Comparison of ENCODE assay signal across 30 cellular contexts in genomic region chr14:96108061-96108795, GRCh38.
DNase-seq lines count a peak whose midpoint lies in the region; ATAC-seq and TF ChIP-seq lines count a peak whose summit lies in the region.
"Had no signal": no experiment of that assay in that cellular context is flagged by ENCODE, and none has a peak within 500 bp of the region (broad histone marks: within the 10 kb centered on the region; RNA-seq: fewer than 3 reads in every experiment).

No MANE protein-coding gene starts in this region.

- no peak overlapping the region for H3K4me2 ChIP-seq in DOHH2 (ENCODE audit: low read length)
- H3K4me2 ChIP-seq in parathyroid adenoma (ENCODE audit: low read length) = no peak overlapping the region
- H3K4me2 ChIP-seq: smooth muscle cell had no signal

- ATAC-seq in GM19452 (IDR thresholded peaks at IDR 0.05; ENCODE audit: unreplicated experiment) = no peak
- ATAC-seq: left colon, pancreas, PC-3, Right ventricle myocardium inferior, SK-N-SH treated with all-trans-retinoic acid at 6 μM for 48 hours, T-helper 17 cell had no signal

- TF ChIP-seq CTCF in DOHH2 (IDR thresholded peaks at IDR 0.05; ENCODE audit: low read depth, low read length, poor library complexity, severe bottlenecking) (peak; percentile 44), VCaP (conservative IDR thresholded peaks at IDR 0.05) (peak; percentile 59), parathyroid adenoma (IDR thresholded peaks at IDR 0.05) (peak; percentile 7)

- H3K9ac ChIP-seq in parathyroid adenoma = no peak overlapping the region

- no peaks in the 10 kb centered on the region for H4K20me1 ChIP-seq in DOHH2 (ENCODE audit: control insufficient read depth, insufficient read depth, low read depth, low read length)

- H3K79me2 ChIP-seq in DOHH2 (ENCODE audit: control insufficient read depth, low read length) (no peaks in the 10 kb centered on the region), parathyroid adenoma (no peaks in the 10 kb centered on the region)

- no peaks in the 10 kb centered on the region for H3K9me2 ChIP-seq in DOHH2 (replicated peaks; ENCODE audit: control insufficient read depth, low read length)

- H3K4me3 ChIP-seq in DOHH2 (ENCODE audit: low read length) (no peak overlapping the region), parathyroid adenoma (ENCODE audit: low read depth, low read length) (no peak overlapping the region)
- H3K4me3 ChIP-seq: pancreas, right atrium auricular region, smooth muscle cell, tibial artery had no signal

- H3K36me3 ChIP-seq in DOHH2 (ENCODE audit: control insufficient read depth, low read length) (no peaks in the 10 kb centered on the region), parathyroid adenoma (ENCODE audit: control insufficient read depth, insufficient read depth, low read length) (no peaks in the 10 kb centered on the region)
- H3K36me3 ChIP-seq: pancreas, right atrium auricular region, tibial artery had no signal

- H3K4me1 ChIP-seq in DOHH2 (ENCODE audit: control insufficient read depth, low read length) (no peaks in the 10 kb centered on the region), parathyroid adenoma (no peaks in the 10 kb centered on the region)
- H3K4me1 ChIP-seq: right atrium auricular region, tibial artery had no signal

- H3K27me3 ChIP-seq in DOHH2 (ENCODE audit: control insufficient read depth, low read length) (no peaks in the 10 kb centered on the region), parathyroid adenoma (ENCODE audit: control insufficient read depth, insufficient read depth, low read length) (no peaks in the 10 kb centered on the region)
- H3K27me3 ChIP-seq: pancreas, right atrium auricular region had no signal

- DNase-seq in DMS79 treated with DMSO at 0.1 percent for 48 hours (lab: John Stamatoyannopoulos, UW) (peak; percentile 30), DMS79 (lab: John Stamatoyannopoulos, UW) (no peak)
- no peak for DNase-seq in activated naive CD4-positive, alpha-beta T cell (lab: John Stamatoyannopoulos, UW)
- no peak for DNase-seq in effector CD8-positive, alpha-beta T cell (lab: John Stamatoyannopoulos, UW)
- DNase-seq: activated CD4-positive, alpha-beta memory T cell treated with anti-CD3 and anti-CD28 coated beads, Interleukin-2, amount 10 ng/mL, durations not matched to agents 7 days and 5 days; activated CD8-positive, alpha-beta memory T cell treated with anti-CD3 and anti-CD28 coated beads, Interleukin-2, amount 50 U/mL, for 4 hours; anterior cingulate cortex; hippocampal formation; KBM-7; left colon; mammary epithelial cell; NCI-H1092 treated with DMSO at 0.1 percent for 48 hours; NCI-H187; NK-92 treated with Interleukin-12 subunit alpha and Interleukin-12 subunit beta, amount 100 ng/mL, for 24 hours; pancreas; PC-3; stimulated activated CD4-positive, alpha-beta T cell treated with anti-CD3 and anti-CD28 coated beads, Interleukin-1b, Interleukin-23, amount 100 ng/mL, for 48 hours; T-helper 17 cell had no signal

- H3K27ac ChIP-seq in DOHH2 (ENCODE audit: low read depth, low read length) = no peak overlapping the region
- H3K27ac ChIP-seq in VCaP = no peak overlapping the region
- no peak overlapping the region for H3K27ac ChIP-seq in parathyroid adenoma
- H3K27ac ChIP-seq: 22Rv1, C4-2B, pancreas, right atrium auricular region, tibial artery had no signal

- no peaks in the 10 kb centered on the region for H3F3A ChIP-seq in DOHH2 (ENCODE audit: control insufficient read depth, insufficient read depth)

- no peak overlapping the region for H2AFZ ChIP-seq in parathyroid adenoma

- H3K9me3 ChIP-seq in DOHH2 (ENCODE audit: control insufficient read depth, insufficient read depth, low read length) (no peaks in the 10 kb centered on the region; the same call in 1 of the 2 replicates), parathyroid adenoma (ENCODE audit: control insufficient read depth, low read length) (no peaks in the 10 kb centered on the region)
- H3K9me3 ChIP-seq: Caco-2, pancreas, right atrium auricular region, tibial artery had no signal

Comparison
In these comparisons a context has a peak if more than half of its experiments do, and no peak if none do; other contexts are left out.
1. CTCF ChIP-seq: peak in every context shown above with its lines; median percentile 59 in VCaP; 44 in DOHH2; 7 in parathyroid adenoma.